In genomic region chr20:63734111-63734945, GRCh38 we compare ENCODE assay signal across 1 cellular context.
TF ChIP-seq lines count a peak whose summit lies in the region.

No MANE protein-coding gene starts in this region.

TF ChIP-seq in HepG2, 621 proteins besides CTCF, POLR2A, EP300 and RAD21 (continued from another document and continues in another):
- TF ChIP-seq PBX2 (CRISPR knock-in tag; IDR thresholded peaks at IDR 0.05) (peak; percentile 35; the same call in 1 of the 2 replicates), ZNF788 (CRISPR knock-in tag; IDR thresholded peaks at IDR 0.05; ENCODE audit: borderline replicate concordance) (0 out of 2 replicates have a peak, but pooled peaks have one; percentile 27), GABPB1 (CRISPR knock-in tag; IDR thresholded peaks at IDR 0.05) (peak; percentile 19; the same call in 1 of the 2 replicates), MEF2D (CRISPR knock-in tag; IDR thresholded peaks at IDR 0.05) (no peak; the same call in 1 of the 2 replicates), DNMT1 (CRISPR knock-in tag; IDR thresholded peaks at IDR 0.05) (peak; percentile 93; the same call in 1 of the 2 replicates), FOXP4 (CRISPR knock-in tag; IDR thresholded peaks at IDR 0.05) (no peak), ZBTB38 (CRISPR knock-in tag; IDR thresholded peaks at IDR 0.05) (peak; percentile 96), ONECUT2 (CRISPR knock-in tag; IDR thresholded peaks at IDR 0.05) (no peak), ZBTB4 (CRISPR knock-in tag; IDR thresholded peaks at IDR 0.05; ENCODE audit: borderline replicate concordance) (peak; percentile 95; the same call in 1 of the 2 replicates), ZNF724P (CRISPR knock-in tag; IDR thresholded peaks at IDR 0.05; ENCODE audit: borderline replicate concordance) (no peak), ZNF317 (CRISPR knock-in tag; IDR thresholded peaks at IDR 0.05) (no peak), NCOA1 (CRISPR knock-in tag; IDR thresholded peaks at IDR 0.05) (no peak; the same call in 1 of the 2 replicates), NCOR1 (IDR thresholded peaks at IDR 0.05; ENCODE audit: borderline replicate concordance, low read length) (peak; percentile 89), ZNF276 (CRISPR knock-in tag; IDR thresholded peaks at IDR 0.05; ENCODE audit: low read depth) (no peak), MZF1 (CRISPR knock-in tag; IDR thresholded peaks at IDR 0.05; ENCODE audit: borderline replicate concordance) (no peak), IRF2 (CRISPR knock-in tag; IDR thresholded peaks at IDR 0.05) (no peak), MED8 (CRISPR knock-in tag; IDR thresholded peaks at IDR 0.05; ENCODE audit: insufficient replicate concordance) (no peak), ZNF441 (CRISPR knock-in tag; IDR thresholded peaks at IDR 0.05; ENCODE audit: borderline replicate concordance) (no peak), RBM22 (optimal IDR thresholded peaks at IDR 0.05; ENCODE audit: low read length) (peak; percentile 63), NR2F2 (IDR thresholded peaks at IDR 0.05; ENCODE audit: borderline replicate concordance, low read depth) (peak; percentile 88), ELK4 (CRISPR knock-in tag; IDR thresholded peaks at IDR 0.05; ENCODE audit: borderline replicate concordance) (no peak), ZNF296 (CRISPR knock-in tag; conservative IDR thresholded peaks at IDR 0.05) (peak; percentile 93), ATAD3A (CRISPR knock-in tag; IDR thresholded peaks at IDR 0.05) (no peak), FUBP1 (CRISPR knock-in tag; IDR thresholded peaks at IDR 0.05; ENCODE audit: borderline replicate concordance) (0 out of 2 replicates have a peak, but pooled peaks have one; percentile 35), ZFP82 (CRISPR knock-in tag; IDR thresholded peaks at IDR 0.05; ENCODE audit: borderline replicate concordance) (no peak), NFE2 (CRISPR knock-in tag; IDR thresholded peaks at IDR 0.05) (no peak), PAXIP1 (CRISPR knock-in tag; conservative IDR thresholded peaks at IDR 0.05) (peak; percentile 73; the same call in 1 of the 2 replicates), ZBTB33 (CRISPR knock-in tag; IDR thresholded peaks at IDR 0.05) (peak; percentile 82), ZNF547 (CRISPR knock-in tag; IDR thresholded peaks at IDR 0.05) (0 out of 2 replicates have a peak, but pooled peaks have one; percentile 30), SAP130 (CRISPR knock-in tag; IDR thresholded peaks at IDR 0.05; ENCODE audit: low read depth) (peak; percentile 42; the same call in 1 of the 2 replicates), ZNF10 (CRISPR knock-in tag; IDR thresholded peaks at IDR 0.05; ENCODE audit: borderline replicate concordance, low read depth) (no peak), ZSCAN22 (CRISPR knock-in tag; IDR thresholded peaks at IDR 0.05) (peak; percentile 96), ARID2 (CRISPR knock-in tag; IDR thresholded peaks at IDR 0.05; ENCODE audit: borderline replicate concordance) (no peak), ZNF225 (CRISPR knock-in tag; IDR thresholded peaks at IDR 0.05) (no peak), GLI4 (CRISPR knock-in tag; IDR thresholded peaks at IDR 0.05; ENCODE audit: borderline replicate concordance) (0 out of 2 replicates have a peak, but pooled peaks have one; percentile 32), ZBTB7A (CRISPR knock-in tag; IDR thresholded peaks at IDR 0.05) (peak; percentile 92), DR1 (CRISPR knock-in tag; IDR thresholded peaks at IDR 0.05) (no peak), ZNF136 (CRISPR knock-in tag; IDR thresholded peaks at IDR 0.05; ENCODE audit: low read depth) (peak; percentile 56; the same call in 1 of the 2 replicates), HOXD1 (CRISPR knock-in tag; IDR thresholded peaks at IDR 0.05) (no peak), ZBTB7B (CRISPR knock-in tag; IDR thresholded peaks at IDR 0.05) (peak; percentile 42; the same call in 1 of the 2 replicates)
